1 cellular context compared by ENCODE assay signal in the genomic region with DNA sequence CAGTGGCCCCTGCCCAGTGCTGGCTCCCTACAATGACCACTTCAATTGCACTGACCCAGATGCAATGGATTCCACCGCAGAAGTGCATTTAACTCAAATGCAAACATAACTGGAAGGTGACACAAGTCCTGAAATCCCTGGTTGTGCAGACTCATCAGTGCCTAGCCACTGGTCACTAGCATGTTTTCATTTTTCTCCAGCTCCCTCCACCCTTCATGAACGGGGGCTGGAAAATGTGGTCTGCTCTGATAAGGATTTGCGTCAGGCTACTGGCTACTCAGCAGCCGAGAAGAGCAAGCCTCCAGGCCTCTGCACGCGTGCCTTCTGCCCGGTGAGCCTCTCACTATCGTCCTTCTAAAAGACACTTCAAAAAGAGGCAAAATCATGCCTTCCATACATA.
TF ChIP-seq lines count a peak whose summit lies in the region.

No MANE protein-coding gene starts in this region.

TF ChIP-seq in H1, 55 proteins besides CTCF, POLR2A, EP300 and RAD21:
- TF ChIP-seq CTBP2 (IDR thresholded peaks at IDR 0.05; ENCODE audit: borderline replicate concordance, insufficient read depth, insufficient read length, low read length), result no peak
- no peak for TF ChIP-seq SIX5 (IDR thresholded peaks at IDR 0.05; ENCODE audit: low read depth, low read length)
- no peak for TF ChIP-seq CBX5 (IDR thresholded peaks at IDR 0.05; ENCODE audit: low read depth, low read length)
- TF ChIP-seq TBP (IDR thresholded peaks at IDR 0.05; ENCODE audit: low read depth, low read length), result no peak
- no peak for TF ChIP-seq TEAD4 (IDR thresholded peaks at IDR 0.05; ENCODE audit: low read depth, low read length)
- no peak for TF ChIP-seq RFX5 (IDR thresholded peaks at IDR 0.05; ENCODE audit: borderline replicate concordance, low read depth, low read length)
- TF ChIP-seq, protein P1, sequence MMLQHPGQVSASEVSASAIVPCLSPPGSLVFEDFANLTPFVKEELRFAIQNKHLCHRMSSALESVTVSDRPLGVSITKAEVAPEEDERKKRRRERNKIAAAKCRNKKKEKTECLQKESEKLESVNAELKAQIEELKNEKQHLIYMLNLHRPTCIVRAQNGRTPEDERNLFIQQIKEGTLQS (IDR thresholded peaks at IDR 0.05; ENCODE audit: insufficient read depth, low read depth, low read length), result no peak
- no peak for TF ChIP-seq KDM4A (IDR thresholded peaks at IDR 0.05; ENCODE audit: low read depth, low read length, severe bottlenecking)
- TF ChIP-seq RBBP5 (IDR thresholded peaks at IDR 0.05; ENCODE audit: borderline replicate concordance, low read depth, low read length), result no peak
- no peak for TF ChIP-seq RNF2 (IDR thresholded peaks at IDR 0.05; ENCODE audit: borderline replicate concordance, low read depth, low read length, missing control alignments, poor library complexity, severe bottlenecking)
- TF ChIP-seq KDM5A (IDR thresholded peaks at IDR 0.05; ENCODE audit: low read length), result no peak
- TF ChIP-seq SIN3A (conservative IDR thresholded peaks at IDR 0.05 in 1 of 2, IDR thresholded peaks at IDR 0.05 in 1 of 2; ENCODE audit: low read depth in 1 of 2, low read length in 2 of 2), result no peak
- no peak for TF ChIP-seq SRF (IDR thresholded peaks at IDR 0.05; ENCODE audit: low read depth, low read length)
- no peak for TF ChIP-seq MAFK (IDR thresholded peaks at IDR 0.05; ENCODE audit: low read depth, low read length)
- no peak for TF ChIP-seq PHF8 (conservative IDR thresholded peaks at IDR 0.05; ENCODE audit: low read depth, low read length)
- no peak for TF ChIP-seq SP1 (IDR thresholded peaks at IDR 0.05; ENCODE audit: low read depth, low read length)
- TF ChIP-seq, protein P2, sequence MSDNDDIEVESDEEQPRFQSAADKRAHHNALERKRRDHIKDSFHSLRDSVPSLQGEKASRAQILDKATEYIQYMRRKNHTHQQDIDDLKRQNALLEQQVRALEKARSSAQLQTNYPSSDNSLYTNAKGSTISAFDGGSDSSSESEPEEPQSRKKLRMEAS (IDR thresholded peaks at IDR 0.05), result no peak
